In the genomic region with DNA sequence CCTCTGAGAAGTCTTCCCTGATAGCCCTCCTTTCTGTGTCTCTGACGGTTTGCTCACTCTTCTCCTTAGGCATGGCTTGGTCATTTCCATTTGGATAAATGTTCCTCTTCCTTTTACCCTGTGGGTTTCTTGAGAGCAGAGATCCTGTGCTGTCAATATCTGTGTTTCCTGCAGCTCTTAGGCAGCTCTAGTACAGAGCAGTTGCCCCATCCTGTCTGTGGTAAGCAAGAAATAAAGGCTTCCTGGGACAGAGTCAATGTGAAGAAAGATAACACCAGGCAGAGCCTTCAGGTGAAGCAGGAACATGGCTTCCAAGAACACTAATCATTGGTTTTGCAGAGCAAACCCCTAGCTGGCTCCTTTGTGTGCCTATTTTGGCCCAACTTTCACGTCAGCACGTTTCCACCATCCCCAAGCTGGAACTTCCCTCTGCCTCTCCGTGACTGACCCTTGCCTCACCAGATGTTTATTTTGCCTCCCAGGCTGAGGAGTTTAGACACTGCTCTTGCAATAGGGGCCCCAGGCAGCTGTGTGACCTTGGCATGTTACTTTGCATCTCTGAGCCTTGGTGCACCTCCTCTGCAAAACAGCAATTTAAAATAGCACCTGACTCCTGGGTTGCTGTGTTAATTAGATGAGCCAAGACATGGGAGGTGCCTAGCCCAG, we compare ENCODE assay signal across 16 cellular contexts. TPM values are rescaled to one million over a fixed set of nuclear protein-coding genes. Genes with fewer than 3 reads are reported as not detected.
A peak's percentile ranks its signal among the peaks of the same experiment; 100 is the strongest.
DNase-seq lines count a peak whose midpoint lies in the region; ATAC-seq, FAIRE-seq and TF ChIP-seq lines count a peak whose summit lies in the region.
"Had no signal": no experiment of that assay in that cellular context is flagged by ENCODE, and none has a peak within 500 bp of the region (broad histone marks: within the 10 kb centered on the region; RNA-seq: fewer than 3 reads in every experiment).

No MANE protein-coding gene starts in this region.

- H3K4me1 ChIP-seq in adrenal gland (replicated peaks in 1 of 2) (no peaks in the 10 kb centered on the region), right lobe of liver (peaks cover 0 to 9% (median 0%) of the 10 kb centered on the region in 4 donors), small intestine (ENCODE audit: control insufficient read depth in 2 of 2, insufficient read depth in 1 of 2, low read depth in 1 of 2, low read length in 1 of 2) (no peaks in the 10 kb centered on the region)
- H3K4me1 ChIP-seq: prostate gland had no signal

- H3K4me3 ChIP-seq in adrenal gland (no peak overlapping the region), right lobe of liver (no peak overlapping the region), small intestine (ENCODE audit: low read depth in 1 of 2, low read length in 2 of 2) (no peak overlapping the region)
- H3K4me3 ChIP-seq: PC-9, prostate gland had no signal

- no peak for FAIRE-seq in small intestine (lab: Jason Lieb, UNC)

- H3K27me3 ChIP-seq in adrenal gland (no peaks in the 10 kb centered on the region), right lobe of liver (no peaks in the 10 kb centered on the region), small intestine (ENCODE audit: control insufficient read depth in 2 of 2, insufficient read depth in 2 of 2, low read length in 2 of 2) (no peaks in the 10 kb centered on the region)

- 49 to 65% (median 51%) methylated on average over 4 of the region's 4 CpGs for WGBS in adrenal gland, 4 donors
- 15% methylated on average over 4 of the region's 4 CpGs for WGBS in right lobe of liver (ENCODE audit: insufficient coverage, low coverage, low lambda C conversion rate, missing lambda C conversion rate)
- 40 to 70% (median 44%) methylated on average over 4 of the region's 4 CpGs for WGBS in small intestine, 3 donors

- H3K27me3 Mint-ChIP-seq in IgD-negative memory B cell = no peaks in the 10 kb centered on the region
- H3K27me3 Mint-ChIP-seq: CD4-positive, alpha-beta T cell had no signal

- TF ChIP-seq CTCF in adrenal gland (IDR thresholded peaks at IDR 0.05) (no peak), right lobe of liver (IDR thresholded peaks at IDR 0.05) (no peak)

- H3K9me3 ChIP-seq in adrenal gland (replicated peaks in 1 of 3) = no peaks in the 10 kb centered on the region
- H3K9me3 ChIP-seq in right lobe of liver = no peaks in the 10 kb centered on the region
- no peaks in the 10 kb centered on the region for H3K9me3 ChIP-seq in small intestine (ENCODE audit: control insufficient read depth, low read depth)
- H3K9me3 ChIP-seq: prostate gland had no signal

- peak overlapping the region in 2 of 4 donors; percentile 13 to 87 for H3K4me3 Mint-ChIP-seq in IgD-negative memory B cell
- H3K4me3 Mint-ChIP-seq: activated CD4-positive, alpha-beta T cell treated with anti-CD3 and anti-CD28 coated beads, Interleukin-2, amount 10 ng/mL, durations not matched to agents 24 days and 14 days; CD4-positive, alpha-beta T cell; effector memory CD8-positive, alpha-beta T cell had no signal

- TF ChIP-seq POLR2A in adrenal gland (IDR thresholded peaks at IDR 0.05) (no peak), right lobe of liver (IDR thresholded peaks at IDR 0.05) (no peak)

- peak overlapping the region; percentile 24 to 67 (median 66) for H3K27ac Mint-ChIP-seq in IgD-negative memory B cell
- H3K27ac Mint-ChIP-seq: activated CD4-positive, alpha-beta T cell treated with anti-CD3 and anti-CD28 coated beads, Interleukin-2, amount 10 ng/mL, durations not matched to agents 24 days and 14 days; CD4-positive, alpha-beta T cell had no signal

- H3K36me3 ChIP-seq in adrenal gland (replicated peaks in 1 of 2) (no peaks in the 10 kb centered on the region), right lobe of liver (no peaks in the 10 kb centered on the region), small intestine (ENCODE audit: control insufficient read depth in 2 of 2, insufficient read depth in 2 of 2, low read length in 2 of 2) (no peaks in the 10 kb centered on the region)
- H3K36me3 ChIP-seq: prostate gland had no signal

- H3K27ac ChIP-seq in adrenal gland (peak overlapping the region in 2 of 5 donors; percentile 22 to 78), right lobe of liver (peak overlapping the region in 2 of 3 donors; percentile 18 to 40), small intestine (ENCODE audit: low read depth in 1 of 2, low read length in 1 of 2) (no peak overlapping the region)
- H3K27ac ChIP-seq: PC-9, prostate gland had no signal

- ATAC-seq in right lobe of liver = peak; percentile 60 to 79 (median 72)
- no peak for ATAC-seq in HG03095 (IDR thresholded peaks at IDR 0.05; ENCODE audit: unreplicated experiment)
- ATAC-seq: effector memory CD8-positive, alpha-beta T cell had no signal

- DNase-seq in AML-193 (lab: John Stamatoyannopoulos, UW) (peak; percentile 52 to 73), adrenal gland (peak in 6 of 7 donors; percentile 28 to 62 (median 34)), right lobe of liver (peak in 1 of 3 donors; percentile 30), small intestine (no peak), NCI-H526 treated with DMSO at 0.1 percent for 48 hours (lab: John Stamatoyannopoulos, UW) (no peak)
- DNase-seq in stimulated activated CD8-positive, alpha-beta memory T cell treated with anti-CD3 and anti-CD28 coated beads, Interleukin-4, amount 100 ng/mL, for 48 hours = no peak
- DNase-seq: activated CD4-positive, alpha-beta T cell treated with anti-CD3 and anti-CD28 coated beads, Interleukin-2, amount 10 ng/mL, durations not matched to agents 24 days and 14 days; activated gamma-delta T cell treated with Interleukin-2 at 50 U/mL for 16 hours; CD4-positive, alpha-beta T cell; effector memory CD8-positive, alpha-beta T cell; islet precursor cell; NCI-H1436 treated with DMSO at 0.1 percent for 48 hours; PC-9 had no signal

- no peaks in the 10 kb centered on the region for H3K36me3 Mint-ChIP-seq in IgD-negative memory B cell

- H3K9me3 Mint-ChIP-seq in IgD-negative memory B cell = no peaks in the 10 kb centered on the region
- H3K9me3 Mint-ChIP-seq: activated CD4-positive, alpha-beta T cell treated with anti-CD3 and anti-CD28 coated beads, Interleukin-2, amount 10 ng/mL, durations not matched to agents 24 days and 14 days; CD4-positive, alpha-beta T cell; effector memory CD8-positive, alpha-beta T cell had no signal

- intact Hi-C loops in adrenal gland (cut with DNase I) (no loop called here), right lobe of liver (cut with DNase I) (no loop called here)

- peaks cover 37 to 40% (median 37%) of the 10 kb centered on the region in 3 donors for H3K4me1 Mint-ChIP-seq in IgD-negative memory B cell

RNA-seq across cellular contexts. Expression of gene SIAH1, which starts 49.6 kb away (rescaled TPM):
- polyA plus RNA-seq in IgD-negative memory B cell = 24.3 TPM
- total RNA-seq in adrenal gland = 10 to 100 TPM; 11.8 to 27.5 (median 18.0) TPM
- polyA plus RNA-seq in adrenal gland = 10 to 100 TPM in 2 of 3 donors, 1 to 10 TPM in 1; 9.9 to 17.4 (median 10.9) TPM
- total RNA-seq in right lobe of liver = 10 to 100 TPM in 5 of 6 experiments, 1 to 10 TPM in 1; 8.1 to 14.0 (median 11.5) TPM
- 10 to 100 TPM; 18.8 to 21.1 (median 20.0) TPM for polyA plus RNA-seq in small intestine

Comparison
In these comparisons a context has a peak if more than half of its experiments do, and no peak if none do; other contexts are left out.
1. DNase-seq: peak in AML-193 (2 of 2) and adrenal gland (6 of 7); none in stimulated activated CD8-positive, alpha-beta memory T cell treated with anti-CD3 and anti-CD28 coated beads, Interleukin-4, amount 100 ng/mL, for 48 hours (single experiment), small intestine (single experiment) and NCI-H526 treated with DMSO at 0.1 percent for 48 hours (single experiment).
2. H3K27ac ChIP-seq: peak in right lobe of liver (2 of 3); none in small intestine (0 of 2).